In genomic region chr11:10828407-10828806, GRCh38 we compare ENCODE assay signal across 28 cellular contexts.
"Had no signal": no experiment of that assay in that cellular context is flagged by ENCODE, and none has a peak within 500 bp of the region (broad histone marks: within the 10 kb centered on the region; RNA-seq: fewer than 3 reads in every experiment).

No MANE protein-coding gene starts in this region.

- H3K4me3 ChIP-seq: stomach, suprapubic skin, testis, thoracic aorta, thyroid gland, tibial artery, tibial nerve, transverse colon, upper lobe of left lung, upper lobe of right lung, uterus, vagina had no signal

- H3K36me3 Mint-ChIP-seq: stimulated activated effector memory CD8-positive, alpha-beta T cell treated with anti-CD3 and anti-CD28 coated beads, Interleukin-12 subunit alpha, Interleukin-12 subunit beta, amount 100 ng/mL, for 72 hours; type B pancreatic cell had no signal

- H3K27me3 Mint-ChIP-seq: stimulated activated memory B cell treated with anti-CD40 and anti-IgM and Interleukin-4, amounts not matched to agents 10 μg/mL and 1 μg/mL and 100 μg/mL, for 72 hours; stimulated activated naive B cell treated with anti-CD40 and anti-IgM and Interleukin-4, amounts not matched to agents 10 μg/mL and 1 μg/mL and 100 μg/mL, for 72 hours; stimulated activated naive CD8-positive, alpha-beta T cell treated with anti-CD3 and anti-CD28 coated beads, Interleukin-15, Interleukin-2, amounts not matched to agents 100 ng/mL and 50 ng/mL, for 24 hours; type B pancreatic cell had no signal

- H3K27ac ChIP-seq: stomach, suprapubic skin, testis, thoracic aorta, thyroid gland, tibial artery, tibial nerve, transverse colon, upper lobe of left lung, upper lobe of right lung, uterus, vagina had no signal

- H3K9me3 ChIP-seq: stomach, suprapubic skin, testis, thoracic aorta, thyroid gland, tibial artery, tibial nerve, transverse colon, upper lobe of left lung, upper lobe of right lung, uterus, vagina had no signal

- H3K27me3 ChIP-seq: stomach, suprapubic skin, testis, thyroid gland, tibial artery, tibial nerve, transverse colon, upper lobe of left lung, upper lobe of right lung, uterus, vagina had no signal

- H3K4me1 ChIP-seq: suprapubic skin, tibial artery, tibial nerve, upper lobe of left lung, upper lobe of right lung, uterus, vagina had no signal

- FAIRE-seq: urothelium cell line had no signal

- DNase-seq: stimulated activated CD4-positive, alpha-beta T cell treated with anti-CD3 and anti-CD28 coated beads, Interleukin-2, amount 100 ng/mL, for 48 hours; stimulated activated CD4-positive, alpha-beta T cell treated with anti-CD3 and anti-CD28 coated beads, Interleukin-4, amount 100 ng/mL, for 1 hour; stimulated activated CD4-positive, alpha-beta T cell treated with anti-CD3 and anti-CD28 coated beads, Interleukin-4, amount 100 ng/mL, for 24 hours; stimulated activated CD4-positive, alpha-beta T cell treated with anti-CD3 and anti-CD28 coated beads, Interleukin-4, amount 100 ng/mL, for 4 hours; stimulated activated CD8-positive, alpha-beta memory T cell treated with anti-CD3 and anti-CD28 coated beads, Interleukin-4, amount 100 ng/mL, for 48 hours; stimulated activated naive B cell treated with anti-CD40 and anti-IgM and Interleukin-4, amounts not matched to agents 10 μg/mL and 1 μg/mL and 100 μg/mL, for 72 hours; stimulated activated naive CD4-positive, alpha-beta T cell; stimulated activated naive CD4-positive, alpha-beta T cell treated with Interleukin-2 at 50 U/mL for 16 hours; stimulated activated naive CD8-positive, alpha-beta T cell treated with anti-CD3 and anti-CD28 coated beads, Interleukin-15, Interleukin-2, amounts not matched to agents 100 U/mL and 50 U/mL, for 24 hours; stomach; substantia nigra; testis; thyroid gland; tibial artery; transverse colon; trophoblast cell; upper lobe of left lung; upper lobe of right lung; uterus had no signal

- H3K9me3 Mint-ChIP-seq: stimulated activated effector memory CD8-positive, alpha-beta T cell treated with anti-CD3 and anti-CD28 coated beads, Interleukin-12 subunit alpha, Interleukin-12 subunit beta, amount 100 ng/mL, for 72 hours; stimulated activated memory B cell treated with anti-CD40 and anti-IgM and Interleukin-4, amounts not matched to agents 10 μg/mL and 1 μg/mL and 100 μg/mL, for 72 hours; stimulated activated naive B cell treated with anti-CD40 and anti-IgM and Interleukin-4, amounts not matched to agents 10 μg/mL and 1 μg/mL and 100 μg/mL, for 72 hours; stimulated activated naive CD8-positive, alpha-beta T cell treated with anti-CD3 and anti-CD28 coated beads, Interleukin-15, Interleukin-2, amounts not matched to agents 100 ng/mL and 50 ng/mL, for 24 hours had no signal

- H3K4me1 Mint-ChIP-seq: stimulated activated effector memory CD8-positive, alpha-beta T cell treated with anti-CD3 and anti-CD28 coated beads, Interleukin-12 subunit alpha, Interleukin-12 subunit beta, amount 100 ng/mL, for 72 hours had no signal

- H3K4me3 Mint-ChIP-seq: stimulated activated effector memory CD8-positive, alpha-beta T cell treated with anti-CD3 and anti-CD28 coated beads, Interleukin-12 subunit alpha, Interleukin-12 subunit beta, amount 100 ng/mL, for 72 hours; stimulated activated memory B cell treated with anti-CD40 and anti-IgM and Interleukin-4, amounts not matched to agents 10 μg/mL and 1 μg/mL and 100 μg/mL, for 72 hours; stimulated activated naive B cell treated with anti-CD40 and anti-IgM and Interleukin-4, amounts not matched to agents 10 μg/mL and 1 μg/mL and 100 μg/mL, for 72 hours; stimulated activated naive CD8-positive, alpha-beta T cell treated with anti-CD3 and anti-CD28 coated beads, Interleukin-15, Interleukin-2, amounts not matched to agents 100 ng/mL and 50 ng/mL, for 24 hours; type B pancreatic cell had no signal

- H3K36me3 ChIP-seq: stomach, suprapubic skin, thoracic aorta, thyroid gland, tibial artery, tibial nerve, transverse colon, upper lobe of left lung, upper lobe of right lung, uterus, vagina had no signal

- H3K27ac Mint-ChIP-seq: stimulated activated effector memory CD8-positive, alpha-beta T cell treated with anti-CD3 and anti-CD28 coated beads, Interleukin-12 subunit alpha, Interleukin-12 subunit beta, amount 100 ng/mL, for 72 hours; stimulated activated memory B cell treated with anti-CD40 and anti-IgM and Interleukin-4, amounts not matched to agents 10 μg/mL and 1 μg/mL and 100 μg/mL, for 72 hours; stimulated activated naive CD8-positive, alpha-beta T cell treated with anti-CD3 and anti-CD28 coated beads, Interleukin-15, Interleukin-2, amounts not matched to agents 100 ng/mL and 50 ng/mL, for 24 hours; type B pancreatic cell had no signal

- ATAC-seq: stimulated activated effector memory CD8-positive, alpha-beta T cell treated with anti-CD3 and anti-CD28 coated beads, Interleukin-12 subunit alpha, Interleukin-12 subunit beta, amount 100 ng/mL, for 72 hours; stimulated activated memory B cell treated with anti-CD40 and anti-IgM and Interleukin-4, amounts not matched to agents 10 μg/mL and 1 μg/mL and 100 μg/mL, for 72 hours; stimulated activated naive B cell treated with anti-CD40 and anti-IgM and Interleukin-4, amounts not matched to agents 10 μg/mL and 1 μg/mL and 100 μg/mL, for 72 hours; stimulated activated naive CD8-positive, alpha-beta T cell treated with anti-CD3 and anti-CD28 coated beads, Interleukin-15, Interleukin-2, amounts not matched to agents 100 U/mL and 50 U/mL, for 24 hours; upper lobe of right lung had no signal
